ENCODE assay signal across 1 cellular context in genomic region chr3:28224430-28224829, GRCh38.
TF ChIP-seq lines count a peak whose summit lies in the region.

No MANE protein-coding gene starts in this region.

TF ChIP-seq in H1, 55 proteins besides CTCF, POLR2A, EP300 and RAD21:
- TF ChIP-seq TAF1 (IDR thresholded peaks at IDR 0.05; ENCODE audit: low read depth, low read length) (no peak), ATF3 (IDR thresholded peaks at IDR 0.05; ENCODE audit: insufficient read depth, low read depth, low read length) (no peak), RFX5 (IDR thresholded peaks at IDR 0.05; ENCODE audit: borderline replicate concordance, low read depth, low read length) (no peak), TBP (IDR thresholded peaks at IDR 0.05; ENCODE audit: low read depth, low read length) (no peak), CHD2 (IDR thresholded peaks at IDR 0.05; ENCODE audit: low read length) (no peak), POU5F1 (IDR thresholded peaks at IDR 0.05; ENCODE audit: low read depth, low read length) (no peak), SRF (IDR thresholded peaks at IDR 0.05; ENCODE audit: low read depth, low read length) (no peak), KDM4A (IDR thresholded peaks at IDR 0.05; ENCODE audit: low read depth, low read length, severe bottlenecking) (no peak), NRF1 (IDR thresholded peaks at IDR 0.05; ENCODE audit: low read depth, low read length) (no peak), GABPA (IDR thresholded peaks at IDR 0.05; ENCODE audit: borderline replicate concordance, insufficient read depth, low read length) (no peak), SIX5 (IDR thresholded peaks at IDR 0.05; ENCODE audit: low read depth, low read length) (no peak), MAFK (IDR thresholded peaks at IDR 0.05; ENCODE audit: low read depth, low read length) (no peak), BACH1 (IDR thresholded peaks at IDR 0.05; ENCODE audit: low read length) (no peak), SAP30 (IDR thresholded peaks at IDR 0.05; ENCODE audit: insufficient read depth, insufficient replicate concordance, low read length) (no peak), POLR2AphosphoS5 (IDR thresholded peaks at IDR 0.05; ENCODE audit: low read depth, low read length) (no peak)
TF ChIP-seq in H1: peak in this region for 0.
